In genomic region chr12:132851465-132851864, GRCh38 we compare ENCODE assay signal across 23 cellular contexts.
"Had no signal": no experiment of that assay in that cellular context is flagged by ENCODE, and none has a peak within 500 bp of the region (broad histone marks: within the 10 kb centered on the region; RNA-seq: fewer than 3 reads in every experiment).

No MANE protein-coding gene starts in this region.

- H3K4me3 ChIP-seq: ascending aorta, body of pancreas had no signal

- H3K9me3 Mint-ChIP-seq: activated CD4-positive, alpha-beta T cell treated with anti-CD3 and anti-CD28 coated beads, Interleukin-2, amount 10 ng/mL, durations not matched to agents 24 days and 14 days; activated CD8-positive, alpha-beta T cell treated with anti-CD3 and anti-CD28 coated beads for 36 hours; activated naive CD4-positive, alpha-beta T cell treated with anti-CD3 and anti-CD28 coated beads, Interleukin-2, amount 50 U/mL, for 72 hours; activated naive CD8-positive, alpha-beta T cell treated with anti-CD3 and anti-CD28 coated beads, Interleukin-2, amount 50 U/mL, for 24 hours; T-helper 1 cell treated with Interleukin-12 subunit alpha and Interleukin-12 subunit beta and Interleukin-4 antibody, amounts not matched to agents 30 μg/mL and 1 μg/mL, for 36 hours; WTC11 had no signal

- H3K27me3 Mint-ChIP-seq: activated CD4-positive, alpha-beta T cell treated with anti-CD3 and anti-CD28 coated beads, Interleukin-2, amount 10 ng/mL, durations not matched to agents 24 days and 14 days; activated CD8-positive, alpha-beta T cell treated with anti-CD3 and anti-CD28 coated beads for 36 hours; activated naive CD8-positive, alpha-beta T cell treated with anti-CD3 and anti-CD28 coated beads, Interleukin-2, amount 50 U/mL, for 24 hours had no signal

- DNase-seq: activated CD4-positive, alpha-beta T cell treated with anti-CD3 and anti-CD28 coated beads, Interleukin-2, amount 10 ng/mL, durations not matched to agents 24 days and 14 days; activated CD4-positive, CD25-positive, alpha-beta regulatory T cell treated with anti-CD3 and anti-CD28 coated beads, Interleukin-2, amount 50 U/mL, for 72 hours; activated CD8-positive, alpha-beta memory T cell treated with anti-CD3 and anti-CD28 coated beads, Interleukin-2, amount 50 U/mL, for 48 hours; activated CD8-positive, alpha-beta T cell treated with anti-CD3 and anti-CD28 coated beads for 36 hours; activated naive CD8-positive, alpha-beta T cell treated with anti-CD3 and anti-CD28 coated beads, Interleukin-2, amount 50 U/mL, for 24 hours; activated T-cell treated with anti-CD3 and anti-CD28 coated beads, Interleukin-2, amount 50 U/mL, for 1 hour; amniotic stem cell; body of pancreas; central memory CD4-positive, alpha-beta T cell; Karpas-422; MM.1S; NCI-H1105; NCI-H1436; NCI-H2081; NCI-H510A treated with DMSO at 0.1 percent for 48 hours; NCI-H69; PC-3; SHP77; T-helper 9 cell had no signal

- H3K4me1 ChIP-seq: ascending aorta, body of pancreas had no signal

- H3K27ac Mint-ChIP-seq: activated CD4-positive, alpha-beta T cell treated with anti-CD3 and anti-CD28 coated beads, Interleukin-2, amount 10 ng/mL, durations not matched to agents 24 days and 14 days; activated CD8-positive, alpha-beta T cell treated with anti-CD3 and anti-CD28 coated beads for 36 hours; activated naive CD8-positive, alpha-beta T cell treated with anti-CD3 and anti-CD28 coated beads, Interleukin-2, amount 50 U/mL, for 24 hours; T-helper 1 cell treated with Interleukin-12 subunit alpha and Interleukin-12 subunit beta and Interleukin-4 antibody, amounts not matched to agents 30 μg/mL and 1 μg/mL, for 36 hours had no signal

- H3K9me3 ChIP-seq: ascending aorta, body of pancreas had no signal

- H3K4me3 Mint-ChIP-seq: activated CD4-positive, alpha-beta T cell treated with anti-CD3 and anti-CD28 coated beads, Interleukin-2, amount 10 ng/mL, durations not matched to agents 24 days and 14 days; activated CD8-positive, alpha-beta T cell treated with anti-CD3 and anti-CD28 coated beads for 36 hours; activated naive CD8-positive, alpha-beta T cell treated with anti-CD3 and anti-CD28 coated beads, Interleukin-2, amount 50 U/mL, for 24 hours; T-helper 1 cell treated with Interleukin-12 subunit alpha and Interleukin-12 subunit beta and Interleukin-4 antibody, amounts not matched to agents 30 μg/mL and 1 μg/mL, for 36 hours; WTC11 had no signal

- H3K27me3 ChIP-seq: ascending aorta, body of pancreas had no signal

- ATAC-seq: activated CD8-positive, alpha-beta T cell treated with anti-CD3 and anti-CD28 coated beads for 36 hours; activated naive CD4-positive, alpha-beta T cell treated with anti-CD3 and anti-CD28 coated beads, Interleukin-2, amount 50 U/mL, for 72 hours; activated naive CD8-positive, alpha-beta T cell treated with anti-CD3 and anti-CD28 coated beads, Interleukin-2, amount 50 U/mL, for 24 hours; body of pancreas; PC-3; WTC11 had no signal

- H3K27ac ChIP-seq: ascending aorta, body of pancreas had no signal

- H3K4me1 Mint-ChIP-seq: activated CD4-positive, alpha-beta T cell treated with anti-CD3 and anti-CD28 coated beads, Interleukin-2, amount 10 ng/mL, durations not matched to agents 24 days and 14 days had no signal
